ENCODE assay signal across 24 cellular contexts in genomic region chr11:44997566-44997965, GRCh38.
"Had no signal": no experiment of that assay in that cellular context is flagged by ENCODE, and none has a peak within 500 bp of the region (broad histone marks: within the 10 kb centered on the region; RNA-seq: fewer than 3 reads in every experiment).

No MANE protein-coding gene starts in this region.

- H3K79me2 ChIP-seq: parathyroid adenoma had no signal

- H3K4me1 Mint-ChIP-seq: activated CD4-positive, alpha-beta T cell treated with anti-CD3 and anti-CD28 coated beads, Interleukin-2, amount 10 ng/mL, durations not matched to agents 24 days and 14 days; activated naive CD8-positive, alpha-beta T cell treated with anti-CD3 and anti-CD28 coated beads, Interleukin-2, amount 10 ng/mL, durations not matched to agents 7 days and 5 days; mesothelial cell of epicardium had no signal

- H2AFZ ChIP-seq: parathyroid adenoma had no signal

- H3K4me1 ChIP-seq: parathyroid adenoma, right lobe of liver had no signal

- H3K4me2 ChIP-seq: smooth muscle cell had no signal

- H3K4me3 ChIP-seq: left ventricle myocardium inferior, right lobe of liver, smooth muscle cell, thoracic aorta had no signal

- H3K27ac Mint-ChIP-seq: activated CD4-positive, alpha-beta memory T cell treated with anti-CD3 and anti-CD28 coated beads, Interleukin-2, amount 10 ng/mL, durations not matched to agents 7 days and 5 days; activated CD4-positive, alpha-beta T cell treated with anti-CD3 and anti-CD28 coated beads, Interleukin-2, amount 10 ng/mL, durations not matched to agents 24 days and 14 days; activated naive CD4-positive, alpha-beta T cell treated with anti-CD3 and anti-CD28 coated beads for 36 hours; activated naive CD8-positive, alpha-beta T cell treated with anti-CD3 and anti-CD28 coated beads, Interleukin-2, amount 10 ng/mL, durations not matched to agents 7 days and 5 days; activated T-cell treated with anti-CD3 and anti-CD28 coated beads, Interleukin-2, amount 50 U/mL, for 72 hours; dendritic cell treated with granulocyte-macrophage colony-stimulating factor and Interleukin-4, amounts not matched to agents 40 ng/mL and 50 ng/mL, for 4 days; mesothelial cell of epicardium; nephron; T-helper 1 cell treated with Interleukin-12 subunit alpha and Interleukin-12 subunit beta and Interleukin-4 antibody, amounts not matched to agents 30 μg/mL and 1 μg/mL, for 36 hours; type B pancreatic cell had no signal

- H3K9ac ChIP-seq: parathyroid adenoma had no signal

- DNase-seq: activated CD4-positive, alpha-beta memory T cell treated with anti-CD3 and anti-CD28 coated beads, Interleukin-2, amount 10 ng/mL, durations not matched to agents 7 days and 5 days; activated CD4-positive, alpha-beta T cell treated with anti-CD3 and anti-CD28 coated beads, Interleukin-2, amount 10 ng/mL, durations not matched to agents 24 days and 14 days; activated CD4-positive, CD25-positive, alpha-beta regulatory T cell; activated effector memory CD4-positive, alpha-beta T cell treated with Interleukin-2 at 50 U/mL for 16 hours; activated naive CD4-positive, alpha-beta T cell treated with anti-CD3 and anti-CD28 coated beads for 36 hours; activated naive CD8-positive, alpha-beta T cell treated with anti-CD3 and anti-CD28 coated beads, Interleukin-2, amount 10 ng/mL, durations not matched to agents 7 days and 5 days; activated T-cell treated with anti-CD3 and anti-CD28 coated beads, Interleukin-2, amount 50 U/mL, for 72 hours; effector CD8-positive, alpha-beta T cell; hippocampal formation; kidney glomerular epithelial cell; left ventricle myocardium inferior; mammary epithelial cell; right lobe of liver; stimulated activated CD4-positive, alpha-beta T cell treated with anti-CD3 and anti-CD28 coated beads, Interleukin-2, amount 100 ng/mL, for 48 hours; stimulated activated naive CD4-positive, alpha-beta T cell treated with Interleukin-2 at 50 U/mL for 16 hours had no signal

- H3K36me3 Mint-ChIP-seq: activated naive CD8-positive, alpha-beta T cell treated with anti-CD3 and anti-CD28 coated beads, Interleukin-2, amount 10 ng/mL, durations not matched to agents 7 days and 5 days; brain; mesothelial cell of epicardium; type B pancreatic cell had no signal

- H3K27me3 ChIP-seq: right lobe of liver had no signal

- H3K9me3 Mint-ChIP-seq: activated CD4-positive, alpha-beta memory T cell treated with anti-CD3 and anti-CD28 coated beads, Interleukin-2, amount 10 ng/mL, durations not matched to agents 7 days and 5 days; activated CD4-positive, alpha-beta T cell treated with anti-CD3 and anti-CD28 coated beads, Interleukin-2, amount 10 ng/mL, durations not matched to agents 24 days and 14 days; activated naive CD4-positive, alpha-beta T cell treated with anti-CD3 and anti-CD28 coated beads for 36 hours; activated naive CD8-positive, alpha-beta T cell treated with anti-CD3 and anti-CD28 coated beads, Interleukin-2, amount 10 ng/mL, durations not matched to agents 7 days and 5 days; activated T-cell treated with anti-CD3 and anti-CD28 coated beads, Interleukin-2, amount 50 U/mL, for 72 hours; dendritic cell treated with granulocyte-macrophage colony-stimulating factor and Interleukin-4, amounts not matched to agents 40 ng/mL and 50 ng/mL, for 4 days; mesothelial cell of epicardium; nephron; T-helper 1 cell treated with Interleukin-12 subunit alpha and Interleukin-12 subunit beta and Interleukin-4 antibody, amounts not matched to agents 30 μg/mL and 1 μg/mL, for 36 hours; type B pancreatic cell had no signal

- H3K4me3 Mint-ChIP-seq: activated CD4-positive, alpha-beta memory T cell treated with anti-CD3 and anti-CD28 coated beads, Interleukin-2, amount 10 ng/mL, durations not matched to agents 7 days and 5 days; activated CD4-positive, alpha-beta T cell treated with anti-CD3 and anti-CD28 coated beads, Interleukin-2, amount 10 ng/mL, durations not matched to agents 24 days and 14 days; activated naive CD4-positive, alpha-beta T cell treated with anti-CD3 and anti-CD28 coated beads for 36 hours; activated naive CD8-positive, alpha-beta T cell treated with anti-CD3 and anti-CD28 coated beads, Interleukin-2, amount 10 ng/mL, durations not matched to agents 7 days and 5 days; activated T-cell treated with anti-CD3 and anti-CD28 coated beads, Interleukin-2, amount 50 U/mL, for 72 hours; brain; dendritic cell treated with granulocyte-macrophage colony-stimulating factor and Interleukin-4, amounts not matched to agents 40 ng/mL and 50 ng/mL, for 4 days; mesothelial cell of epicardium; nephron; T-helper 1 cell treated with Interleukin-12 subunit alpha and Interleukin-12 subunit beta and Interleukin-4 antibody, amounts not matched to agents 30 μg/mL and 1 μg/mL, for 36 hours; type B pancreatic cell had no signal

- H3K27ac ChIP-seq: left ventricle myocardium inferior, parathyroid adenoma, right lobe of liver, thoracic aorta had no signal

- H3K27me3 Mint-ChIP-seq: activated CD4-positive, alpha-beta memory T cell treated with anti-CD3 and anti-CD28 coated beads, Interleukin-2, amount 10 ng/mL, durations not matched to agents 7 days and 5 days had no signal

- H3K36me3 ChIP-seq: left ventricle myocardium inferior, right lobe of liver, thoracic aorta had no signal

- H3K9me3 ChIP-seq: left ventricle myocardium inferior, right lobe of liver, thoracic aorta had no signal
